10 cellular contexts compared by ENCODE assay signal in the genomic region with DNA sequence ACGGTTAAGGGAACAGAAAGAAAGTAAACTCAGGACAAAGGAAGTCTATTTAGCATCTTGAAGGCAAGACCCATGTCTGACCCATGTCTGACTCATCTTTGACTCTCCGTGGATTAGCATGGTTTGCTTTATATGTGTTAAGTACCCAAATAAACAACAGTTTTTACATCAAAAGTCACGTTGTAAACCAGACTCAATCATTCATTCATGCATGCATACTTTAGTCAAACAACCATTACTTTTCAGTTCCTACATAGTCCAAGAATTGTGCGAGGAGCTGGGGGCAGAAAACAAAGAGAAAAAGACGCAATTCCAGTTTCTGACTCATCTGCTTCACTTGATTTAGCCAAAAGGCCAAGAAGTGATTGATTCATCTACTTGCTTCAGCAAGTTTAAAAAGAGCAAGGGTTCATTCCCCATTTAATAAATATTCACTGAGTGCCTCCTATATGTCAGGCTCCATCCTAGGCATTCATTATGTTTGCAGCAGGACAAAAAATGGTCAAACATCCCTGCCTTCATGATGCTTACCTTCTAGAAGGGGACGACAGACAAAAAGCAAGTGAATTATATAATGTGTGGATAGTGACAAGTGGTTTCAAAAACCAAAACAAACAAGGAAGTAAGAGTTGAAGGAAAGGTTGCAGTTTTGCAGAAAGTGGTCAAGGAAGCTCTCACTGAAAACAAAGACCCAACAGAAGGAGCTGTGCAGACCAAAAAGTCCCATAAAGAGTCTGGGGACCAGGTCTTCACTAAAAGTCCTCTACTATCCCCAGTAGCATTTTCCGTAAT.
DNase-seq lines count a peak whose midpoint lies in the region; ATAC-seq, FAIRE-seq and TF ChIP-seq lines count a peak whose summit lies in the region.
"Had no signal": no experiment of that assay in that cellular context is flagged by ENCODE, and none has a peak within 500 bp of the region (broad histone marks: within the 10 kb centered on the region; RNA-seq: fewer than 3 reads in every experiment).

No MANE protein-coding gene starts in this region.

- TF ChIP-seq POLR2A in endothelial cell of umbilical vein (IDR thresholded peaks at IDR 0.05; ENCODE audit: low read depth, low read length): no peak

- H3K27ac Mint-ChIP-seq in activated CD4-positive, alpha-beta T cell treated with anti-CD3 and anti-CD28 coated beads, Interleukin-2, amount 10 ng/mL, durations not matched to agents 24 days and 14 days: peak overlapping the region; percentile 92
- H3K27ac Mint-ChIP-seq in stimulated activated naive B cell treated with anti-CD40 and anti-IgM and Interleukin-4, amounts not matched to agents 10 μg/mL and 1 μg/mL and 100 μg/mL, for 72 hours: peak overlapping the region; percentile 96

- H3K9me3 Mint-ChIP-seq in activated CD4-positive, alpha-beta T cell treated with anti-CD3 and anti-CD28 coated beads, Interleukin-2, amount 10 ng/mL, durations not matched to agents 24 days and 14 days: peaks cover 7% of the 10 kb centered on the region
- peaks cover 6 to 13% of the 10 kb centered on the region in 2 donors for H3K9me3 Mint-ChIP-seq in stimulated activated naive B cell treated with anti-CD40 and anti-IgM and Interleukin-4, amounts not matched to agents 10 μg/mL and 1 μg/mL and 100 μg/mL, for 72 hours

- H3K27ac ChIP-seq in OCI-LY3 (ENCODE audit: low read length) (peak overlapping the region; percentile 25; the same call in 1 of the 2 replicates), endothelial cell of umbilical vein (ENCODE audit: insufficient read depth, low read depth, low read length) (no peak overlapping the region), psoas muscle (no peak overlapping the region)

- peak; percentile 55 for FAIRE-seq in endothelial cell of umbilical vein (lab: Jason Lieb, UNC)

- TF ChIP-seq CTCF in OCI-LY3 (IDR thresholded peaks at IDR 0.05; ENCODE audit: low read depth, low read length) (no peak), endothelial cell of umbilical vein (IDR thresholded peaks at IDR 0.05; ENCODE audit: extremely low read depth in 1 of 2, insufficient read depth in 1 of 2, low read depth in 1 of 2, low read length in 2 of 2) (no peak), psoas muscle (IDR thresholded peaks at IDR 0.05) (no peak)

- dilution Hi-C loops in endothelial cell of umbilical vein (cut with MboI; ENCODE audit: extremely low pct_ligation_motif_present, low sequenced_read_pairs): no loop called here

- H4K20me1 ChIP-seq in OCI-LY3 (ENCODE audit: insufficient read depth, low read length): no peaks in the 10 kb centered on the region
- H4K20me1 ChIP-seq in endothelial cell of umbilical vein (replicated peaks; ENCODE audit: control insufficient read depth, extremely low read depth, insufficient read depth, low read length): no peaks in the 10 kb centered on the region

- peak; percentile 52 to 59 for ATAC-seq in stimulated activated naive B cell treated with anti-CD40 and anti-IgM and Interleukin-4, amounts not matched to agents 10 μg/mL and 1 μg/mL and 100 μg/mL, for 72 hours (replicated peaks)
- no peak for ATAC-seq in psoas muscle

- H3K36me3 ChIP-seq in OCI-LY3 (replicated peaks; ENCODE audit: low read depth, low read length) (peaks cover 7% of the 10 kb centered on the region), endothelial cell of umbilical vein (ENCODE audit: control insufficient read depth in 2 of 2, extremely low read depth in 1 of 2, insufficient read depth in 2 of 2, low read length in 2 of 2) (no peaks in the 10 kb centered on the region), psoas muscle (ENCODE audit: insufficient read depth in 1 of 2, low read depth in 1 of 2) (no peaks in the 10 kb centered on the region)

- H3K4me2 ChIP-seq in OCI-LY3 (ENCODE audit: low read length) (peak overlapping the region; percentile 65), endothelial cell of umbilical vein (ENCODE audit: insufficient read depth, low read length) (no peak overlapping the region)

- no peak overlapping the region for H3K4me3 ChIP-seq in OCI-LY3 (ENCODE audit: low read length)
- no peak overlapping the region for H3K4me3 ChIP-seq in endothelial cell of umbilical vein (replicated peaks in 1 of 3; ENCODE audit: insufficient read depth in 1 of 3, low read depth in 1 of 3, low read length in 3 of 3)
- H3K4me3 ChIP-seq in psoas muscle: no peak overlapping the region
- H3K4me3 ChIP-seq: mucosa of descending colon had no signal

- H2AFZ ChIP-seq in OCI-LY3 (ENCODE audit: low read depth, low read length) (no peak overlapping the region), endothelial cell of umbilical vein (ENCODE audit: low read depth, low read length) (no peak overlapping the region)

- H3K9me3 ChIP-seq in OCI-LY3 (ENCODE audit: insufficient read depth, low read length) (0 out of 2 replicates have a peak, but pooled peaks cover 4% of the 10 kb centered on the region), endothelial cell of umbilical vein (replicated peaks; ENCODE audit: control insufficient read depth, insufficient read depth, low read length) (no peaks in the 10 kb centered on the region), psoas muscle (no peaks in the 10 kb centered on the region)
- H3K9me3 ChIP-seq: mucosa of descending colon had no signal

- no TSS peak for BruUV-seq in endothelial cell of umbilical vein (replicated peaks; lab: Mats Ljungman, UMichigan)

- intact Hi-C loops in activated CD4-positive, alpha-beta T cell treated with anti-CD3 and anti-CD28 coated beads, Interleukin-2, amount 10 ng/mL, durations not matched to agents 24 days and 14 days (cut with micrococcal nuclease): loop anchor here (1.0 to 10.0 kb wide), 7 partner anchors 10 to 296 kb away; a partner anchor contains a TSS
- intact Hi-C loops in endothelial cell of umbilical vein (cut with micrococcal nuclease): no loop called here
- intact Hi-C loops in psoas muscle (cut with DNase I): no loop called here

- H3K9ac ChIP-seq in OCI-LY3 (ENCODE audit: low read length): no peak overlapping the region
- H3K9ac ChIP-seq in endothelial cell of umbilical vein (replicated peaks; ENCODE audit: extremely low read depth, insufficient read depth, low read length): no peak overlapping the region

- H3K4me1 ChIP-seq in OCI-LY3 (ENCODE audit: low read length) (peaks cover 75% of the 10 kb centered on the region), endothelial cell of umbilical vein (ENCODE audit: control insufficient read depth, extremely low read depth, insufficient read depth, low read length) (no peaks in the 10 kb centered on the region), psoas muscle (no peaks in the 10 kb centered on the region)

- no peaks in the 10 kb centered on the region for H3K27me3 Mint-ChIP-seq in activated CD4-positive, alpha-beta T cell treated with anti-CD3 and anti-CD28 coated beads, Interleukin-2, amount 10 ng/mL, durations not matched to agents 24 days and 14 days
- no peaks in the 10 kb centered on the region for H3K27me3 Mint-ChIP-seq in stimulated activated naive B cell treated with anti-CD40 and anti-IgM and Interleukin-4, amounts not matched to agents 10 μg/mL and 1 μg/mL and 100 μg/mL, for 72 hours

- H3K27me3 ChIP-seq in OCI-LY3 (ENCODE audit: low read depth, low read length) (peaks cover 26% of the 10 kb centered on the region; the same call in 1 of the 2 replicates), endothelial cell of umbilical vein (ENCODE audit: control insufficient read depth in 2 of 2, insufficient read depth in 2 of 2, low read length in 2 of 2) (peaks cover 0 to 2% of the 10 kb centered on the region in 2 experiments), psoas muscle (ENCODE audit: insufficient read depth in 3 of 3, low read length in 2 of 3) (no peaks in the 10 kb centered on the region)

- H3K79me2 ChIP-seq in OCI-LY3 (ENCODE audit: low read length) (no peaks in the 10 kb centered on the region), endothelial cell of umbilical vein (ENCODE audit: control insufficient read depth, insufficient read depth, low read length) (no peaks in the 10 kb centered on the region)

- H3K4me1 Mint-ChIP-seq in activated CD4-positive, alpha-beta T cell treated with anti-CD3 and anti-CD28 coated beads, Interleukin-2, amount 10 ng/mL, durations not matched to agents 24 days and 14 days: peaks cover 66% of the 10 kb centered on the region
- peaks cover 62 to 97% of the 10 kb centered on the region in 2 donors for H3K4me1 Mint-ChIP-seq in stimulated activated naive B cell treated with anti-CD40 and anti-IgM and Interleukin-4, amounts not matched to agents 10 μg/mL and 1 μg/mL and 100 μg/mL, for 72 hours

- no peak for DNase-seq in activated CD4-positive, alpha-beta T cell treated with anti-CD3 and anti-CD28 coated beads, Interleukin-2, amount 10 ng/mL, durations not matched to agents 24 days and 14 days
- no peak for DNase-seq in activated CD4-positive, alpha-beta T cell treated with anti-CD3 and anti-CD28 coated beads, Interleukin-2, amount 50 U/mL, for 1 hour
- no peak for DNase-seq in endothelial cell of umbilical vein (ENCODE audit: low read depth, low spot score)
- peak; percentile 41 for DNase-seq in stimulated activated naive B cell treated with anti-CD40 and anti-IgM and Interleukin-4, amounts not matched to agents 10 μg/mL and 1 μg/mL and 100 μg/mL, for 72 hours
- no peak for DNase-seq in NCI-H2196 (lab: John Stamatoyannopoulos, UW; ENCODE audit: unreplicated experiment)
- DNase-seq in NCI-H1417 treated with DMSO at 0.1 percent for 48 hours (lab: John Stamatoyannopoulos, UW): no peak
- no peak for DNase-seq in psoas muscle
- DNase-seq: mucosa of descending colon, NCI-H2081 had no signal

- peaks cover 7% of the 10 kb centered on the region for H3K36me3 Mint-ChIP-seq in activated CD4-positive, alpha-beta T cell treated with anti-CD3 and anti-CD28 coated beads, Interleukin-2, amount 10 ng/mL, durations not matched to agents 24 days and 14 days (ENCODE audit: low read depth)
- H3K36me3 Mint-ChIP-seq in stimulated activated naive B cell treated with anti-CD40 and anti-IgM and Interleukin-4, amounts not matched to agents 10 μg/mL and 1 μg/mL and 100 μg/mL, for 72 hours: peaks cover 0 to 7% of the 10 kb centered on the region in 2 donors

- peak overlapping the region; percentile 64 for H3K4me3 Mint-ChIP-seq in activated CD4-positive, alpha-beta T cell treated with anti-CD3 and anti-CD28 coated beads, Interleukin-2, amount 10 ng/mL, durations not matched to agents 24 days and 14 days
- H3K4me3 Mint-ChIP-seq in stimulated activated naive B cell treated with anti-CD40 and anti-IgM and Interleukin-4, amounts not matched to agents 10 μg/mL and 1 μg/mL and 100 μg/mL, for 72 hours: peak overlapping the region; percentile 57 to 74

- CTCF ChIA-PET in endothelial cell of umbilical vein (lab: Charles Lee): interaction anchor here (0.7 to 1.6 kb wide), 2 partner anchors 10 to 39 kb away, joined by 3 to 7 read pairs; no protein-coding TSS in a partner anchor

- WGBS in psoas muscle, 3 donors: 68 to 75% (median 73%) methylated on average over 7 of the region's 7 CpGs

- POLR2A ChIA-PET in endothelial cell of umbilical vein (lab: Charles Lee): interaction anchor here (0.6 kb wide), 1 partner anchor 197 kb away, joined by 3 read pairs; no protein-coding TSS in a partner anchor

- no peaks in the 10 kb centered on the region for H3K9me1 ChIP-seq in endothelial cell of umbilical vein (replicated peaks; ENCODE audit: control insufficient read depth, extremely low read depth, insufficient read depth, low read length)

TF ChIP-seq in endothelial cell of umbilical vein, 7 proteins besides CTCF, POLR2A, EP300 and RAD21 (continues in another document):
- no peak for TF ChIP-seq GATA2 (IDR thresholded peaks at IDR 0.05; ENCODE audit: insufficient read depth, insufficient read length, low read depth, low read length)

Comparison
In these comparisons a context has a peak if more than half of its experiments do, and no peak if none do; other contexts are left out.
1. ATAC-seq: peak in stimulated activated naive B cell treated with anti-CD40 and anti-IgM and Interleukin-4, amounts not matched to agents 10 μg/mL and 1 μg/mL and 100 μg/mL, for 72 hours (2 of 2); none in psoas muscle (0 of 4).